ENCODE assay signal across 6 cellular contexts in the genomic region with DNA sequence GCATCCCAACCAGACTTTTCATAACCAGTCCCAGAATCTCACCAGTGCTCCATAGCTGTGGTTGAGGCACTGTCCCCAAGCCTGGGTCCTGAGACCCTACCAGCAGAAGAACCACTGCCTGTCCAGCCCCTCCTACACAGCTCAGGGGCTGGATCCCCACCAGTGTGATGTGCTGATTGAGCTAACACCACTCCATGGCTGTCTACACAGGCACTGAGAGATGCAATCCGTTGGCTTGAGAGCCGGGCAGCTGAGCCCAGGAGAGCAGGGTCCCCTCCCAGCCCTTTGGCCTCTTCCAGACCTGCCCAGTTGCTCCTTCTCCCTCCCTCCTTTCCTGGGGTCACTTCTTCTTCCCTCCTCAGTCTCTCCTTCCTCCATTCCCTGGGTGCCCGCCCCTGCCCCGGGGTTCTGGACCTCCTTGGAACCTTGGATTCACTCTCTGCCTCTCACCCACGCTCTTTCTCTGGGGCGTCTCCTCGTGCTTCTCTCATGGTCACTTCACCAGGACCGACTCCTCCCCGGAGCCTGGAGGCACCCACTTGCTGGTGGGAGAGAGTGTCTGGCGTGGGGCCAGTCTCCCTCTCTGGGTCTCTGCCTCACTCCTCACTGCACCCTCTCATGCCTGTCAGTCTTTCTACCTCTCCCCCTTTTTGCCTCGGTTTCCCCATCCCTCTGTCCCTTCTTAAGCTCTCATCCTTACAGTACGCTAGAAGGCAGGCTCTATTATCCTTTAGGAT. TPM values are rescaled to one million over a fixed set of nuclear protein-coding genes. Genes with fewer than 3 reads are reported as not detected.
A peak's percentile ranks its signal among the peaks of the same experiment; 100 is the strongest.
DNase-seq lines count a peak whose midpoint lies in the region; ATAC-seq lines count a peak whose summit lies in the region.

No MANE protein-coding gene starts in this region.

- H3K4me3 Mint-ChIP-seq in activated T-helper 1 cell treated with anti-CD3 and anti-CD28 coated beads, Interleukin-12 subunit alpha, Interleukin-12 subunit beta, Interleukin-2, Interleukin-4 antibody, amounts not matched to agents 30 ng/mL and 10 ng/mL and 1 ng/mL, durations not matched to agents 14 hours and 24 hours and 36 hours: peak overlapping the region; percentile 81
- peak overlapping the region; percentile 68 for H3K4me3 Mint-ChIP-seq in memory B cell

- in situ Hi-C loops in ACHN (cut with HindIII; ENCODE audit: low pct_ligation_motif_present, low pct_unique_long_range_greater_than_20kb, low sequenced_read_pairs): no loop called here

- peak; percentile 3 for ATAC-seq in memory B cell (ENCODE audit: low read depth)

- H3K4me1 Mint-ChIP-seq in activated T-helper 1 cell treated with anti-CD3 and anti-CD28 coated beads, Interleukin-12 subunit alpha, Interleukin-12 subunit beta, Interleukin-2, Interleukin-4 antibody, amounts not matched to agents 30 ng/mL and 10 ng/mL and 1 ng/mL, durations not matched to agents 14 hours and 24 hours and 36 hours (ENCODE audit: low read depth): peaks cover 42% of the 10 kb centered on the region
- peaks cover 33% of the 10 kb centered on the region for H3K4me1 Mint-ChIP-seq in memory B cell

- H3K36me3 Mint-ChIP-seq in activated T-helper 1 cell treated with anti-CD3 and anti-CD28 coated beads, Interleukin-12 subunit alpha, Interleukin-12 subunit beta, Interleukin-2, Interleukin-4 antibody, amounts not matched to agents 30 ng/mL and 10 ng/mL and 1 ng/mL, durations not matched to agents 14 hours and 24 hours and 36 hours (ENCODE audit: low read depth): peaks cover 12% of the 10 kb centered on the region
- peaks cover 2% of the 10 kb centered on the region for H3K36me3 Mint-ChIP-seq in memory B cell

- peak; percentile 40 for DNase-seq in GM03348 (ENCODE audit: low spot score)
- no peak for DNase-seq in activated T-helper 1 cell treated with anti-CD3 and anti-CD28 coated beads, Interleukin-12 subunit alpha, Interleukin-12 subunit beta, Interleukin-2, Interleukin-4 antibody, amounts not matched to agents 30 ng/mL and 10 ng/mL and 1 ng/mL, durations not matched to agents 14 hours and 24 hours and 36 hours (ENCODE audit: low spot score)
- DNase-seq in memory B cell (ENCODE audit: low spot score in 2 of 2): no peak
- DNase-seq in NOMO-1 (lab: John Stamatoyannopoulos, UW; ENCODE audit: unreplicated experiment in 2 of 2): no peak
- no peak for DNase-seq in ACHN
- DNase-seq in GF-D8 (lab: John Stamatoyannopoulos, UW): no peak

- intact Hi-C loops in activated T-helper 1 cell treated with anti-CD3 and anti-CD28 coated beads, Interleukin-12 subunit alpha, Interleukin-12 subunit beta, Interleukin-2, Interleukin-4 antibody, amounts not matched to agents 30 ng/mL and 10 ng/mL and 1 ng/mL, durations not matched to agents 14 hours and 24 hours and 36 hours (cut with micrococcal nuclease): no loop called here

- peak overlapping the region; percentile 82 for H3K27ac Mint-ChIP-seq in activated T-helper 1 cell treated with anti-CD3 and anti-CD28 coated beads, Interleukin-12 subunit alpha, Interleukin-12 subunit beta, Interleukin-2, Interleukin-4 antibody, amounts not matched to agents 30 ng/mL and 10 ng/mL and 1 ng/mL, durations not matched to agents 14 hours and 24 hours and 36 hours
- H3K27ac Mint-ChIP-seq in memory B cell: peak overlapping the region; percentile 78

- no peaks in the 10 kb centered on the region for H3K9me3 Mint-ChIP-seq in activated T-helper 1 cell treated with anti-CD3 and anti-CD28 coated beads, Interleukin-12 subunit alpha, Interleukin-12 subunit beta, Interleukin-2, Interleukin-4 antibody, amounts not matched to agents 30 ng/mL and 10 ng/mL and 1 ng/mL, durations not matched to agents 14 hours and 24 hours and 36 hours
- no peaks in the 10 kb centered on the region for H3K9me3 Mint-ChIP-seq in memory B cell

- no peaks in the 10 kb centered on the region for H3K27me3 Mint-ChIP-seq in activated T-helper 1 cell treated with anti-CD3 and anti-CD28 coated beads, Interleukin-12 subunit alpha, Interleukin-12 subunit beta, Interleukin-2, Interleukin-4 antibody, amounts not matched to agents 30 ng/mL and 10 ng/mL and 1 ng/mL, durations not matched to agents 14 hours and 24 hours and 36 hours (ENCODE audit: insufficient read depth)
- no peaks in the 10 kb centered on the region for H3K27me3 Mint-ChIP-seq in memory B cell

RNA-seq across cellular contexts. Expression of a gene that starts 0.7 kb away (rescaled TPM):
- 103 and 109 TPM in 2 replicates for total RNA-seq in activated T-helper 1 cell treated with anti-CD3 and anti-CD28 coated beads, Interleukin-12 subunit alpha, Interleukin-12 subunit beta, Interleukin-2, Interleukin-4 antibody, amounts not matched to agents 30 ng/mL and 10 ng/mL and 1 ng/mL, durations not matched to agents 14 hours and 24 hours and 36 hours

RNA-seq across cellular contexts. Expression of a gene that starts 25.3 kb away (rescaled TPM):
- 5,323 and 5,421 TPM in 2 replicates for total RNA-seq in activated T-helper 1 cell treated with anti-CD3 and anti-CD28 coated beads, Interleukin-12 subunit alpha, Interleukin-12 subunit beta, Interleukin-2, Interleukin-4 antibody, amounts not matched to agents 30 ng/mL and 10 ng/mL and 1 ng/mL, durations not matched to agents 14 hours and 24 hours and 36 hours

RNA-seq across cellular contexts. Expression of a gene that starts 34.0 kb away (rescaled TPM):
- total RNA-seq in activated T-helper 1 cell treated with anti-CD3 and anti-CD28 coated beads, Interleukin-12 subunit alpha, Interleukin-12 subunit beta, Interleukin-2, Interleukin-4 antibody, amounts not matched to agents 30 ng/mL and 10 ng/mL and 1 ng/mL, durations not matched to agents 14 hours and 24 hours and 36 hours: 97.9 and 103 TPM in 2 replicates

RNA-seq across cellular contexts. Expression of a gene that starts 46.1 kb away (rescaled TPM):
- 94.6 and 96.9 TPM in 2 replicates for total RNA-seq in activated T-helper 1 cell treated with anti-CD3 and anti-CD28 coated beads, Interleukin-12 subunit alpha, Interleukin-12 subunit beta, Interleukin-2, Interleukin-4 antibody, amounts not matched to agents 30 ng/mL and 10 ng/mL and 1 ng/mL, durations not matched to agents 14 hours and 24 hours and 36 hours

RNA-seq across cellular contexts. Expression of a gene that starts 48.2 kb away (rescaled TPM):
- 50.4 and 50.6 TPM in 2 replicates for total RNA-seq in activated T-helper 1 cell treated with anti-CD3 and anti-CD28 coated beads, Interleukin-12 subunit alpha, Interleukin-12 subunit beta, Interleukin-2, Interleukin-4 antibody, amounts not matched to agents 30 ng/mL and 10 ng/mL and 1 ng/mL, durations not matched to agents 14 hours and 24 hours and 36 hours
